Comparison of ENCODE assay signal across 25 cellular contexts in the genomic region with DNA sequence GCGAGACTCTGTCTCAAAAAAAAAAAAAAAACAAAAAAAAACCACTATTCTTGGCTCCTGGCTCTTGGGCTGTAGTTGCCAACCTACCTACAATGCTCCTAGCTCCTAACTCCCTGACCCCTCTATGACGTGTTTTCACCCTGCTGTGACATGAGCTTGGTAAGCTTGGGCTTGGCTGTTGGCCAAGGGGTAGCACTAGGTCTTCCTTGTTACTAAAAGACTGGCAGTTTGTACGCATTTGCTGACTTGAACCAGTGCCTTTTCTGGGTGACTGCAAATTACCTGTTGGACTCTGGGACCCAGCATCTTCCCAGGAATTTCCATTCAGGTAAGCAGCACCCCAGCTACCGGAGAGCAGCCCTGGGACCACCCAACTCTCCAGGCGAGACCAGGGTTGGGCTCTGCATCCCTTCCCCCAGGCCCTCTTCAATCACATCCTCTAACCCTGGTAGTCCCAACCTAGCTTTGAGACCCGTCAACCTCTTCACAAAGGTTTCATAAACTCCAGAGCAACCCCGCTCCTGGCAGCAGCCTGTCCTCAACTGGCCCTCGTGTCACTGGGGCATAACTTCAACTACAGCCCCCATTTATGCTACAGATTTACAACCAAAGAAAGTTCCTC. TPM values are rescaled to one million over a fixed set of nuclear protein-coding genes. Genes with fewer than 3 reads are reported as not detected.
DNase-seq lines count a peak whose midpoint lies in the region; ATAC-seq and TF ChIP-seq lines count a peak whose summit lies in the region.
"Had no signal": no experiment of that assay in that cellular context is flagged by ENCODE, and none has a peak within 500 bp of the region (broad histone marks: within the 10 kb centered on the region; RNA-seq: fewer than 3 reads in every experiment).

No MANE protein-coding gene starts in this region.

- peak overlapping the region; percentile 4 for H3K27ac Mint-ChIP-seq in activated T-cell treated with anti-CD3 and anti-CD28 coated beads, Interleukin-2, amount 50 U/mL, for 72 hours
- H3K27ac Mint-ChIP-seq in brain, result peak overlapping the region; percentile 48 to 85 (median 69)
- H3K27ac Mint-ChIP-seq in stimulated activated naive B cell treated with anti-CD40 and anti-IgM and Interleukin-4, amounts not matched to agents 10 μg/mL and 1 μg/mL and 100 μg/mL, for 72 hours, result peak overlapping the region; percentile 70
- H3K27ac Mint-ChIP-seq: activated naive CD8-positive, alpha-beta T cell treated with anti-CD3 and anti-CD28 coated beads, Interleukin-2, amount 10 ng/mL, durations not matched to agents 7 days and 5 days; activated T-helper 17 cell treated with anti-CD3 and anti-CD28 coated beads, Interleukin-2, amount 50 U/mL, for 72 hours had no signal

- ATAC-seq in activated T-cell treated with anti-CD3 and anti-CD28 coated beads, Interleukin-2, amount 50 U/mL, for 72 hours (replicated peaks in 1 of 2), result no peak
- ATAC-seq in stimulated activated naive B cell treated with anti-CD40 and anti-IgM and Interleukin-4, amounts not matched to agents 10 μg/mL and 1 μg/mL and 100 μg/mL, for 72 hours (replicated peaks), result no peak
- ATAC-seq in HG02938 (IDR thresholded peaks at IDR 0.05; ENCODE audit: unreplicated experiment), result no peak
- ATAC-seq: activated T-helper 17 cell treated with anti-CD3 and anti-CD28 coated beads, Interleukin-2, amount 50 U/mL, for 72 hours; left lobe of liver had no signal

- no peaks in the 10 kb centered on the region for H3K9me3 Mint-ChIP-seq in activated T-cell treated with anti-CD3 and anti-CD28 coated beads, Interleukin-2, amount 50 U/mL, for 72 hours
- H3K9me3 Mint-ChIP-seq in brain, result no peaks in the 10 kb centered on the region
- no peaks in the 10 kb centered on the region for H3K9me3 Mint-ChIP-seq in stimulated activated naive B cell treated with anti-CD40 and anti-IgM and Interleukin-4, amounts not matched to agents 10 μg/mL and 1 μg/mL and 100 μg/mL, for 72 hours
- H3K9me3 Mint-ChIP-seq: activated naive CD8-positive, alpha-beta T cell treated with anti-CD3 and anti-CD28 coated beads, Interleukin-2, amount 10 ng/mL, durations not matched to agents 7 days and 5 days; activated T-helper 17 cell treated with anti-CD3 and anti-CD28 coated beads, Interleukin-2, amount 50 U/mL, for 72 hours; immature natural killer cell had no signal

- no peak overlapping the region for H3K4me3 Mint-ChIP-seq in activated T-cell treated with anti-CD3 and anti-CD28 coated beads, Interleukin-2, amount 50 U/mL, for 72 hours
- H3K4me3 Mint-ChIP-seq in brain, result no peak overlapping the region
- no peak overlapping the region for H3K4me3 Mint-ChIP-seq in stimulated activated naive B cell treated with anti-CD40 and anti-IgM and Interleukin-4, amounts not matched to agents 10 μg/mL and 1 μg/mL and 100 μg/mL, for 72 hours
- H3K4me3 Mint-ChIP-seq: activated naive CD8-positive, alpha-beta T cell treated with anti-CD3 and anti-CD28 coated beads, Interleukin-2, amount 10 ng/mL, durations not matched to agents 7 days and 5 days; activated T-helper 17 cell treated with anti-CD3 and anti-CD28 coated beads, Interleukin-2, amount 50 U/mL, for 72 hours; immature natural killer cell had no signal

- H3K36me3 Mint-ChIP-seq in activated T-cell treated with anti-CD3 and anti-CD28 coated beads, Interleukin-2, amount 50 U/mL, for 72 hours (ENCODE audit: insufficient read depth in 2 of 2), result peaks cover 0 to 13% of the 10 kb centered on the region in 2 donors
- H3K36me3 Mint-ChIP-seq in brain, result peaks cover 65% of the 10 kb centered on the region
- H3K36me3 Mint-ChIP-seq in stimulated activated naive B cell treated with anti-CD40 and anti-IgM and Interleukin-4, amounts not matched to agents 10 μg/mL and 1 μg/mL and 100 μg/mL, for 72 hours, result peaks cover 25 to 40% of the 10 kb centered on the region in 2 donors

- H3K27me3 Mint-ChIP-seq in activated T-cell treated with anti-CD3 and anti-CD28 coated beads, Interleukin-2, amount 50 U/mL, for 72 hours (ENCODE audit: low read depth), result no peaks in the 10 kb centered on the region
- no peaks in the 10 kb centered on the region for H3K27me3 Mint-ChIP-seq in brain
- H3K27me3 Mint-ChIP-seq in stimulated activated naive B cell treated with anti-CD40 and anti-IgM and Interleukin-4, amounts not matched to agents 10 μg/mL and 1 μg/mL and 100 μg/mL, for 72 hours, result no peaks in the 10 kb centered on the region
- H3K27me3 Mint-ChIP-seq: activated naive CD8-positive, alpha-beta T cell treated with anti-CD3 and anti-CD28 coated beads, Interleukin-2, amount 10 ng/mL, durations not matched to agents 7 days and 5 days; activated T-helper 17 cell treated with anti-CD3 and anti-CD28 coated beads, Interleukin-2, amount 50 U/mL, for 72 hours had no signal

- H3K4me1 Mint-ChIP-seq in activated T-cell treated with anti-CD3 and anti-CD28 coated beads, Interleukin-2, amount 50 U/mL, for 72 hours (ENCODE audit: low read depth), result peaks cover 16% of the 10 kb centered on the region
- peaks cover 44% of the 10 kb centered on the region for H3K4me1 Mint-ChIP-seq in brain
- H3K4me1 Mint-ChIP-seq in stimulated activated naive B cell treated with anti-CD40 and anti-IgM and Interleukin-4, amounts not matched to agents 10 μg/mL and 1 μg/mL and 100 μg/mL, for 72 hours, result peaks cover 9 to 31% of the 10 kb centered on the region in 2 donors
- H3K4me1 Mint-ChIP-seq: activated T-helper 17 cell treated with anti-CD3 and anti-CD28 coated beads, Interleukin-2, amount 50 U/mL, for 72 hours had no signal

- peak; percentile 6 for DNase-seq in NCI-H1092 treated with DMSO at 0.1 percent for 48 hours (lab: John Stamatoyannopoulos, UW)
- DNase-seq in NCI-H1092 (lab: John Stamatoyannopoulos, UW), result no peak
- DNase-seq in activated T-cell treated with anti-CD3 and anti-CD28 coated beads, Interleukin-2, amount 50 U/mL, for 72 hours, result no peak
- no peak for DNase-seq in activated T-cell treated with anti-CD3 and anti-CD28 coated beads, Interleukin-2, amount 50 U/mL, for 1 hour
- DNase-seq in stimulated activated naive B cell treated with anti-CD40 and anti-IgM and Interleukin-4, amounts not matched to agents 10 μg/mL and 1 μg/mL and 100 μg/mL, for 72 hours, result no peak
- no peak for DNase-seq in kidney glomerular epithelial cell (lab: John Stamatoyannopoulos, UW)
- DNase-seq: 8988T; activated CD4-positive, alpha-beta T cell treated with anti-CD3 and anti-CD28 coated beads, Interleukin-2, amount 50 U/mL, for 1 hour; activated naive CD8-positive, alpha-beta T cell treated with anti-CD3 and anti-CD28 coated beads, Interleukin-2, amount 10 ng/mL, durations not matched to agents 7 days and 5 days; EL; hypothalamus; immature natural killer cell; mesenchymal stem cell; NCI-H1930; NCI-H524 treated with DMSO at 0.1 percent for 48 hours; Peyer's patch; SIG-M5; stimulated activated CD4-positive, alpha-beta T cell treated with anti-CD3 and anti-CD28 coated beads, Interleukin-15, amount 100 ng/mL, for 24 hours; stimulated activated naive CD4-positive, alpha-beta T cell; T1000; WERI-Rb-1 had no signal

- no peak for TF ChIP-seq CTCF in brain (conservative IDR thresholded peaks at IDR 0.05)

RNA-seq across cellular contexts. Expression of gene CDK2AP1, which starts 8.3 kb away (rescaled TPM):
- 10 to 100 TPM; 37.8 to 40.0 TPM for total RNA-seq in activated T-cell treated with anti-CD3 and anti-CD28 coated beads, Interleukin-2, amount 50 U/mL, for 72 hours
- polyA plus RNA-seq in brain (ENCODE audit: insufficient read depth, low read depth, low replicate concordance), result 242 TPM

RNA-seq across cellular contexts. Expression of gene MTRFR, which starts 30.1 kb away (rescaled TPM):
- total RNA-seq in activated T-cell treated with anti-CD3 and anti-CD28 coated beads, Interleukin-2, amount 50 U/mL, for 72 hours, result 10 to 100 TPM; 34.0 to 36.6 TPM
- 23.5 TPM for polyA plus RNA-seq in brain (ENCODE audit: insufficient read depth, low read depth, low replicate concordance)

RNA-seq across cellular contexts. Expression of gene MPHOSPH9, which starts 30.4 kb away (rescaled TPM):
- 100 to 1,000 TPM; 104 to 121 TPM for total RNA-seq in activated T-cell treated with anti-CD3 and anti-CD28 coated beads, Interleukin-2, amount 50 U/mL, for 72 hours
- 3.7 TPM for polyA plus RNA-seq in brain (ENCODE audit: insufficient read depth, low read depth, low replicate concordance)

Comparison
In these comparisons a context has a peak if more than half of its experiments do, and no peak if none do; other contexts are left out.
1. H3K27ac Mint-ChIP-seq: peak in every context shown above with its lines; median percentile 70 in stimulated activated naive B cell treated with anti-CD40 and anti-IgM and Interleukin-4, amounts not matched to agents 10 μg/mL and 1 μg/mL and 100 μg/mL, for 72 hours; 69 in brain; 4 in activated T-cell treated with anti-CD3 and anti-CD28 coated beads, Interleukin-2, amount 50 U/mL, for 72 hours.